8 cellular contexts compared by ENCODE assay signal in genomic region chr16:3022208-3022696, GRCh38. TPM values are rescaled to one million over a fixed set of nuclear protein-coding genes. Genes with fewer than 3 reads are reported as not detected.
A peak's percentile ranks its signal among the peaks of the same experiment; 100 is the strongest.
DNase-seq lines count a peak whose midpoint lies in the region; ATAC-seq and TF ChIP-seq lines count a peak whose summit lies in the region.

No MANE protein-coding gene starts in this region.

- POLR2A ChIA-PET in naive thymus-derived CD8-positive, alpha-beta T cell (lab: Charles Lee), result interaction anchor here (1.2 to 15.2 kb wide), 6 partner anchors 12 to 482 kb away, joined by 3 to 170 read pairs (median 5); partner anchors contain the start of genes CLDN9 and PKMYT1

- H3K4me1 ChIP-seq in ES-I3 (ENCODE audit: insufficient read depth, low read length) (peaks cover 4% of the 10 kb centered on the region; the same call in 1 of the 2 replicates), OCI-LY1 (ENCODE audit: insufficient read depth, low read length, severe bottlenecking) (peaks cover 44% of the 10 kb centered on the region)

- H3K9me3 ChIP-seq in ES-I3 (ENCODE audit: control insufficient read depth, insufficient read depth, low read length), result no peaks in the 10 kb centered on the region
- H3K9me3 ChIP-seq in OCI-LY1 (ENCODE audit: low read length), result no peaks in the 10 kb centered on the region

- peaks cover 0 to 18% (median 0%) of the 10 kb centered on the region in 3 donors for H3K36me3 Mint-ChIP-seq in naive thymus-derived CD8-positive, alpha-beta T cell

- peak overlapping the region; percentile 72 to 99 (median 94) for H3K27ac Mint-ChIP-seq in naive thymus-derived CD8-positive, alpha-beta T cell

- peaks cover 23 to 66% (median 60%) of the 10 kb centered on the region in 4 donors for H3K4me1 Mint-ChIP-seq in naive thymus-derived CD8-positive, alpha-beta T cell

- H3K9ac ChIP-seq in ES-I3 (ENCODE audit: low read depth, low read length) (peak overlapping the region; percentile 85), OCI-LY1 (ENCODE audit: low read length) (no peak overlapping the region; the same call in 1 of the 2 replicates)

- H3K27me3 ChIP-seq in OCI-LY1 (ENCODE audit: insufficient read depth, low read length), result peaks cover under 1% of the 10 kb centered on the region; the same call in 1 of the 2 replicates

- no peaks in the 10 kb centered on the region for H3K9me2 ChIP-seq in OCI-LY1 (ENCODE audit: low read depth, low read length)

- H3K79me2 ChIP-seq in OCI-LY1 (ENCODE audit: insufficient read depth, low read length), result no peaks in the 10 kb centered on the region

- peak overlapping the region; percentile 55 for H3K27ac ChIP-seq in OCI-LY1 (ENCODE audit: low read depth, low read length, poor library complexity, severe bottlenecking)

- H3K4me2 ChIP-seq in OCI-LY1 (ENCODE audit: low read length), result peak overlapping the region; percentile 97; the same call in 1 of the 2 replicates

- no peak overlapping the region for H2AFZ ChIP-seq in OCI-LY1 (ENCODE audit: low read length)

- no peaks in the 10 kb centered on the region for H4K20me1 ChIP-seq in OCI-LY1 (ENCODE audit: insufficient read depth, low read length)

- H3K4me3 Mint-ChIP-seq in naive thymus-derived CD8-positive, alpha-beta T cell, result peak overlapping the region; percentile 76 to 97 (median 92)

- no peak for TF ChIP-seq POLR2A in erythroblast (IDR thresholded peaks at IDR 0.05; ENCODE audit: low read length)

- H3K4me3 ChIP-seq in OCI-LY1 (ENCODE audit: low read depth, low read length, poor library complexity, severe bottlenecking), result peak overlapping the region; percentile 67

- TF ChIP-seq CTCF in OCI-LY1 (IDR thresholded peaks at IDR 0.05; ENCODE audit: low read length), result no peak

- H3F3A ChIP-seq in OCI-LY1 (ENCODE audit: insufficient read depth, low read length), result no peaks in the 10 kb centered on the region

- ATAC-seq in naive thymus-derived CD8-positive, alpha-beta T cell, result peak in 1 of 2 donors; percentile 12
- ATAC-seq in HG03139 (IDR thresholded peaks at IDR 0.05; ENCODE audit: unreplicated experiment) (no peak), HG02759 (IDR thresholded peaks at IDR 0.05; ENCODE audit: unreplicated experiment) (no peak)

- H3K9me3 Mint-ChIP-seq in naive thymus-derived CD8-positive, alpha-beta T cell, result no peaks in the 10 kb centered on the region

- H3K27me3 Mint-ChIP-seq in naive thymus-derived CD8-positive, alpha-beta T cell, result no peaks in the 10 kb centered on the region

- H3K36me3 ChIP-seq in ES-I3 (ENCODE audit: insufficient read depth, low read length) (0 out of 2 replicates have a peak, but pooled peaks cover 5% of the 10 kb centered on the region), OCI-LY1 (ENCODE audit: insufficient read depth, low read length) (peaks cover 11% of the 10 kb centered on the region)

- peak; percentile 94 for DNase-seq in activated T-cell treated with anti-CD3 and anti-CD28 coated beads, Interleukin-2, amount 50 U/mL, for 48 hours
- peak; percentile 75 to 91 for DNase-seq in erythroblast (lab: John Stamatoyannopoulos, UW)
- DNase-seq in naive thymus-derived CD8-positive, alpha-beta T cell, result peak in 5 of 10 donors; percentile 53 to 75 (median 69)
- peak; percentile 88 to 90 for DNase-seq in stimulated activated CD8-positive, alpha-beta memory T cell treated with anti-CD3 and anti-CD28 coated beads, Interleukin-7, amount 100 ng/mL, for 4 hours (ENCODE audit: low read depth in 2 of 2)

RNA-seq across cellular contexts. Expression of gene HCFC1R1, which starts 1.5 kb away (rescaled TPM):
- total RNA-seq in naive thymus-derived CD8-positive, alpha-beta T cell, result 10 to 100 TPM; 14.0 to 15.1 TPM
- polyA plus RNA-seq in naive thymus-derived CD8-positive, alpha-beta T cell, result 10 to 100 TPM; 13.1 to 16.5 (median 16.5) TPM

RNA-seq across cellular contexts. Expression of gene THOC6, which starts 1.6 kb away (rescaled TPM):
- 10 to 100 TPM; 24.2 to 24.9 TPM for total RNA-seq in naive thymus-derived CD8-positive, alpha-beta T cell
- 10 to 100 TPM; 45.2 to 59.0 (median 58.8) TPM for polyA plus RNA-seq in naive thymus-derived CD8-positive, alpha-beta T cell

RNA-seq across cellular contexts. Expression of gene TNFRSF12A, which starts 2.1 kb away (rescaled TPM):
- total RNA-seq in naive thymus-derived CD8-positive, alpha-beta T cell, result under 1 TPM in 1 of 2 experiments, not detected in 1; 0.57 TPM
- polyA plus RNA-seq in naive thymus-derived CD8-positive, alpha-beta T cell, result under 1 TPM in 1 of 3 donors, not detected in 2; 0.33 TPM

RNA-seq across cellular contexts. Expression of gene CLDN6, which starts 4.3 kb away (rescaled TPM):
- not detected for total RNA-seq in naive thymus-derived CD8-positive, alpha-beta T cell
- not detected for polyA plus RNA-seq in naive thymus-derived CD8-positive, alpha-beta T cell

RNA-seq across cellular contexts. Expression of gene CLDN9, which starts 9.5 kb away (rescaled TPM):
- not detected for total RNA-seq in naive thymus-derived CD8-positive, alpha-beta T cell
- not detected for polyA plus RNA-seq in naive thymus-derived CD8-positive, alpha-beta T cell
